Comparison of ENCODE assay signal across 8 cellular contexts in genomic region chr16:83808573-83809014, GRCh38.
DNase-seq lines count a peak whose midpoint lies in the region; ATAC-seq and TF ChIP-seq lines count a peak whose summit lies in the region.

No MANE protein-coding gene starts in this region.

- no peaks in the 10 kb centered on the region for H3K9me3 Mint-ChIP-seq in central memory CD8-positive, alpha-beta T cell

- H3K27ac Mint-ChIP-seq in central memory CD8-positive, alpha-beta T cell (ENCODE audit: low read depth), result peak overlapping the region; percentile 93

- no peaks in the 10 kb centered on the region for H3K9me3 ChIP-seq in HUES6 (ENCODE audit: control insufficient read depth, insufficient read depth, low read depth, low read length)
- no peaks in the 10 kb centered on the region for H3K9me3 ChIP-seq in mucosa of stomach (ENCODE audit: control insufficient read depth, low read length)

- POLR2A ChIA-PET in AG04449 (lab: Yijun Ruan, JAX), result interaction anchor here (0.6 to 0.9 kb wide), 3 partner anchors 118 to 308 kb away, joined by 3 read pairs; no protein-coding TSS in a partner anchor

- no peak for TF ChIP-seq CTCF in AG04449 (IDR thresholded peaks at IDR 0.05; ENCODE audit: insufficient read depth, low read length, missing control alignments)

- ATAC-seq in central memory CD8-positive, alpha-beta T cell (replicated peaks; ENCODE audit: extremely low read depth, poor library complexity, severe bottlenecking), result no peak
- no peak for ATAC-seq in GM21390 (IDR thresholded peaks at IDR 0.05; ENCODE audit: unreplicated experiment)
- ATAC-seq in HG03460 (IDR thresholded peaks at IDR 0.05; ENCODE audit: unreplicated experiment), result no peak
- ATAC-seq in GM19351 (IDR thresholded peaks at IDR 0.05; ENCODE audit: unreplicated experiment), result no peak

- H3K27ac ChIP-seq in HUES6 (ENCODE audit: low read depth, low read length), result peak overlapping the region; percentile 78; the same call in 1 of the 2 replicates

- H3K4me3 ChIP-seq in AG04449 (ENCODE audit: low read depth, low read length) (peak overlapping the region; percentile 91), HUES6 (ENCODE audit: low read depth, low read length) (peak overlapping the region; percentile 97), mucosa of stomach (ENCODE audit: low read length) (peak overlapping the region; percentile 88)

- CTCF ChIA-PET in AG04449 (lab: Yijun Ruan, JAX), result interaction anchor here (1.7 kb wide), 1 partner anchor 14 kb away, joined by 4 read pairs; no protein-coding TSS in a partner anchor

- H3K36me3 Mint-ChIP-seq in central memory CD8-positive, alpha-beta T cell (ENCODE audit: insufficient read depth), result peaks cover 30% of the 10 kb centered on the region

- H3K4me3 Mint-ChIP-seq in central memory CD8-positive, alpha-beta T cell, result peak overlapping the region; percentile 95

- H3K4me1 ChIP-seq in HUES6 (ENCODE audit: control insufficient read depth, insufficient read depth, low read length) (peaks cover 22% of the 10 kb centered on the region), mucosa of stomach (ENCODE audit: control insufficient read depth, insufficient read depth, low read length) (peaks cover 18% of the 10 kb centered on the region)

- H3K36me3 ChIP-seq in HUES6 (ENCODE audit: control insufficient read depth, insufficient read depth, low read length) (peaks cover 32% of the 10 kb centered on the region), mucosa of stomach (ENCODE audit: control insufficient read depth, insufficient read depth, low read length) (no peaks in the 10 kb centered on the region)

- H3K27me3 ChIP-seq in HUES6 (ENCODE audit: control insufficient read depth, insufficient read depth, low read length) (no peaks in the 10 kb centered on the region), mucosa of stomach (ENCODE audit: control insufficient read depth, insufficient read depth, low read length) (no peaks in the 10 kb centered on the region)

- DNase-seq in AG04449 (ENCODE audit: low read depth, low spot score) (no peak), GM19238 (ENCODE audit: insufficient read length, low spot score) (no peak)
- DNase-seq in central memory CD8-positive, alpha-beta T cell (ENCODE audit: low spot score in 2 of 2), result no peak

- H3K9ac ChIP-seq in HUES6 (ENCODE audit: low read length) (peak overlapping the region; percentile 90), mucosa of stomach (ENCODE audit: low read length) (peak overlapping the region; percentile 94)

- H3K4me1 Mint-ChIP-seq in central memory CD8-positive, alpha-beta T cell, result peaks cover 13% of the 10 kb centered on the region

- H3K27me3 Mint-ChIP-seq in central memory CD8-positive, alpha-beta T cell, result no peaks in the 10 kb centered on the region
